In the genomic region with DNA sequence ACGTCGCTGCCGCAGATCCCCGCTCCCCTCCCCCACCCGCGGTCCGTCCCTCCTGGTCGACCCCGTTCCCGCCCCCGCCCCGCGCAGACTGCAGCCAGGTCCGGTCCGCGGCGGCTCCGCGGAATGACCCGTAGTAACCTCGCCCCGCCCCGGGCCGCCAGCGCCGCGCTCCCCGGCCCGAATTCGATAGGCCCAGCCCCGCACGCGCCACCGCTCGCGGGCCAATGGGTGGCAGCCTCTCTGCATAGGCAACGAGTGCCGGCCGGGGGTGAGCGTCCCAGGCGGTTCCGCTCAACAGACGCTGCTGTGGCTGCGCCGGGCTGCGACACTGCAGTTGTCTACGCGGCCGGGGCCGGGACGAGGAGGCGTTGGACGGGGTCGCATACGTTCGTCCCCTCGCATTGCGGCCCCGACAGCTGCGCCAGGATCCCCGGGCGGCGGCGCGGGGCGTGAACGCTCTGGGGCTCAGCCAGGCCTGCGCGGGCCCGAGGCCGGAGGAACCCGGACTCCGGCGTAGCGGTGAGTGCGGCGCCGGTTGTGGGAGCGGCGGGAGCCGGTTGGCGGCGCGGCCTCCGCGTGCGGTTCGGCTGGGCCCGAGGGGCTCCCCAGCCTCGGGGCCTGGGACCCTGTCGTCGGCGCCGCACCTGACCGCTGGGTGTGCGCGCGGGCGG, we compare ENCODE assay signal across 8 cellular contexts. TPM values are rescaled to one million over a fixed set of nuclear protein-coding genes. Genes with fewer than 3 reads are reported as not detected.
DNase-seq lines count a peak whose midpoint lies in the region; ATAC-seq and TF ChIP-seq lines count a peak whose summit lies in the region.

A gene (plus strand): TSS at position 297 of the 671 bp plus-strand sequence. CDS start 47,737 bp downstream, outside the sequence.

- peaks cover 2% of the 10 kb centered on the region for H3F3A ChIP-seq in neural cell (ENCODE audit: insufficient read depth, low read length, poor library complexity, severe bottlenecking)

- peak within 1 kb of the TSS; percentile 68 to 81 for H3K4me3 Mint-ChIP-seq in stimulated activated naive CD8-positive, alpha-beta T cell treated with anti-CD3 and anti-CD28 coated beads, Interleukin-15, amount 100 ng/mL, for 72 hours

- H2AFZ ChIP-seq in neural cell (ENCODE audit: low read depth, low read length) = peak within 1 kb of the TSS; percentile 51

- no peaks in the 10 kb centered on the region for H3K27me3 ChIP-seq in H7 (ENCODE audit: control insufficient read depth, insufficient read depth, low read length)
- H3K27me3 ChIP-seq in MG63 = no peaks in the 10 kb centered on the region
- H3K27me3 ChIP-seq in neural cell (ENCODE audit: insufficient read depth, low read depth, low read length) = no peaks in the 10 kb centered on the region

- H3K9me3 ChIP-seq in MG63 (no peaks in the 10 kb centered on the region), neural cell (ENCODE audit: low read length) (no peaks in the 10 kb centered on the region)

- H3K27me3 Mint-ChIP-seq in stimulated activated naive CD8-positive, alpha-beta T cell treated with anti-CD3 and anti-CD28 coated beads, Interleukin-15, amount 100 ng/mL, for 72 hours = peaks cover 8% of the 10 kb centered on the region

- peaks cover 5% of the 10 kb centered on the region for H3K4me1 Mint-ChIP-seq in stimulated activated naive CD8-positive, alpha-beta T cell treated with anti-CD3 and anti-CD28 coated beads, Interleukin-15, amount 100 ng/mL, for 72 hours

- TF ChIP-seq EP300 in neural cell (conservative IDR thresholded peaks at IDR 0.05; ENCODE audit: poor library complexity, severe bottlenecking) = peak; percentile 64

- H3K27ac ChIP-seq in neural cell (ENCODE audit: low read length) = peak within 1 kb of the TSS; percentile 80

- H3K79me2 ChIP-seq in neural cell (replicated peaks; ENCODE audit: insufficient read depth, low read length) = peaks cover 45% of the 10 kb centered on the region

- no peaks in the 10 kb centered on the region for H3K36me3 ChIP-seq in H7 (replicated peaks; ENCODE audit: control insufficient read depth, insufficient read depth, low read length)
- no peaks in the 10 kb centered on the region; the same call in 1 of the 2 replicates for H3K36me3 ChIP-seq in MG63
- H3K36me3 ChIP-seq in neural cell (ENCODE audit: insufficient read depth, low read length) = no peaks in the 10 kb centered on the region

- peak; percentile 51 for TF ChIP-seq CTCF in neural cell (IDR thresholded peaks at IDR 0.05; ENCODE audit: poor library complexity, severe bottlenecking)

- TF ChIP-seq RAD21 in neural cell (conservative IDR thresholded peaks at IDR 0.05) = peak; percentile 36

- H4K20me1 ChIP-seq in neural cell (ENCODE audit: insufficient read depth) = no peaks in the 10 kb centered on the region

- H3K9me2 ChIP-seq in neural cell (ENCODE audit: insufficient read depth, low read length) = no peaks in the 10 kb centered on the region

- peak within 1 kb of the TSS; percentile 89 for H3K4me2 ChIP-seq in neural cell (ENCODE audit: low read length)

- no peaks in the 10 kb centered on the region for H3K9me3 Mint-ChIP-seq in stimulated activated naive CD8-positive, alpha-beta T cell treated with anti-CD3 and anti-CD28 coated beads, Interleukin-15, amount 100 ng/mL, for 72 hours

- H3K27ac Mint-ChIP-seq in stimulated activated naive CD8-positive, alpha-beta T cell treated with anti-CD3 and anti-CD28 coated beads, Interleukin-15, amount 100 ng/mL, for 72 hours = peak within 1 kb of the TSS; percentile 94 to 95

- DNase-seq in ELR (ENCODE audit: low read depth) (peak; percentile 96), H7 (peak; percentile 97), MG63 (peak; percentile 98), SIG-M5 (lab: John Stamatoyannopoulos, UW) (peak; percentile 40), activated gamma-delta T cell (lab: John Stamatoyannopoulos, UW) (peak; percentile 89), fibroblast of the conjunctiva (ENCODE audit: low read depth) (peak; percentile 84)
- DNase-seq in stimulated activated naive CD8-positive, alpha-beta T cell treated with anti-CD3 and anti-CD28 coated beads, Interleukin-15, amount 100 ng/mL, for 72 hours = peak; percentile 93 to 95

- peak within 1 kb of the TSS; percentile 85 for H3K9ac ChIP-seq in neural cell (ENCODE audit: low read length)

- ATAC-seq in stimulated activated naive CD8-positive, alpha-beta T cell treated with anti-CD3 and anti-CD28 coated beads, Interleukin-15, amount 100 ng/mL, for 72 hours = peak; percentile 99

- H3K4me3 ChIP-seq in H7 (ENCODE audit: insufficient read depth, low read depth, low read length) (peak within 1 kb of the TSS; percentile 89), MG63 (peak within 1 kb of the TSS; percentile 86), neural cell (ENCODE audit: low read length) (peak within 1 kb of the TSS; percentile 90)

TF ChIP-seq in neural cell, 6 proteins besides CTCF, POLR2A, EP300 and RAD21:
- TF ChIP-seq, protein P1, sequence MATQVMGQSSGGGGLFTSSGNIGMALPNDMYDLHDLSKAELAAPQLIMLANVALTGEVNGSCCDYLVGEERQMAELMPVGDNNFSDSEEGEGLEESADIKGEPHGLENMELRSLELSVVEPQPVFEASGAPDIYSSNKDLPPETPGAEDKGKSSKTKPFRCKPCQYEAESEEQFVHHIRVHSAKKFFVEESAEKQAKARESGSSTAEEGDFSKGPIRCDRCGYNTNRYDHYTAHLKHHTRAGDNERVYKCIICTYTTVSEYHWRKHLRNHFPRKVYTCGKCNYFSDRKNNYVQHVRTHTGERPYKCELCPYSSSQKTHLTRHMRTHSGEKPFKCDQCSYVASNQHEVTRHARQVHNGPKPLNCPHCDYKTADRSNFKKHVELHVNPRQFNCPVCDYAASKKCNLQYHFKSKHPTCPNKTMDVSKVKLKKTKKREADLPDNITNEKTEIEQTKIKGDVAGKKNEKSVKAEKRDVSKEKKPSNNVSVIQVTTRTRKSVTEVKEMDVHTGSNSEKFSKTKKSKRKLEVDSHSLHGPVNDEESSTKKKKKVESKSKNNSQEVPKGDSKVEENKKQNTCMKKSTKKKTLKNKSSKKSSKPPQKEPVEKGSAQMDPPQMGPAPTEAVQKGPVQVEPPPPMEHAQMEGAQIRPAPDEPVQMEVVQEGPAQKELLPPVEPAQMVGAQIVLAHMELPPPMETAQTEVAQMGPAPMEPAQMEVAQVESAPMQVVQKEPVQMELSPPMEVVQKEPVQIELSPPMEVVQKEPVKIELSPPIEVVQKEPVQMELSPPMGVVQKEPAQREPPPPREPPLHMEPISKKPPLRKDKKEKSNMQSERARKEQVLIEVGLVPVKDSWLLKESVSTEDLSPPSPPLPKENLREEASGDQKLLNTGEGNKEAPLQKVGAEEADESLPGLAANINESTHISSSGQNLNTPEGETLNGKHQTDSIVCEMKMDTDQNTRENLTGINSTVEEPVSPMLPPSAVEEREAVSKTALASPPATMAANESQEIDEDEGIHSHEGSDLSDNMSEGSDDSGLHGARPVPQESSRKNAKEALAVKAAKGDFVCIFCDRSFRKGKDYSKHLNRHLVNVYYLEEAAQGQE (IDR thresholded peaks at IDR 0.05; ENCODE audit: borderline replicate concordance) = peak; percentile 89
- TF ChIP-seq SMC3 (conservative IDR thresholded peaks at IDR 0.05; ENCODE audit: poor library complexity) (peak; percentile 3), EZH2 (IDR thresholded peaks at IDR 0.05; ENCODE audit: borderline replicate concordance, insufficient read depth, low read length, poor library complexity, severe bottlenecking) (no peak), TAF1 (IDR thresholded peaks at IDR 0.05; ENCODE audit: low read depth) (peak; percentile 99), MXI1 (conservative IDR thresholded peaks at IDR 0.05; ENCODE audit: poor library complexity, severe bottlenecking) (peak; percentile 75), POLR2AphosphoS5 (IDR thresholded peaks at IDR 0.05) (peak; percentile 98)
TF ChIP-seq in neural cell: peak in this region for 5.

RNA-seq across cellular contexts. Expression of the gene that starts here (rescaled TPM):
- 83.5 and 108 TPM in 2 replicates for total RNA-seq in H7 (2014; rRNA removed; shearing (Covaris generic))
- total RNA-seq in MG63 (2014; rRNA removed; shearing (Covaris generic); ENCODE audit: low replicate concordance) = 96.2 and 203 TPM in 2 replicates
- polyA plus RNA-seq in neural cell = 117 and 119 TPM in 2 replicates
- 230 and 268 TPM in 2 replicates for polyA minus RNA-seq in neural cell

Comparison
In these comparisons a context has a peak if more than half of its experiments do, and no peak if none do; other contexts are left out.
1. Peak in every context shown above with its lines: DNase-seq, ATAC-seq, H3K4me3 ChIP-seq and H3K27ac ChIP-seq.
2. DNase-seq: peak in every context shown above with its lines; median percentile 98 in MG63; 97 in H7; 96 in ELR; 94 in stimulated activated naive CD8-positive, alpha-beta T cell treated with anti-CD3 and anti-CD28 coated beads, Interleukin-15, amount 100 ng/mL, for 72 hours; 89 in activated gamma-delta T cell; 84 in fibroblast of the conjunctiva; 40 in SIG-M5.